Comparison of ENCODE assay signal across 10 cellular contexts in genomic region chr1:233904979-233905415, GRCh38. TPM values are rescaled to one million over a fixed set of nuclear protein-coding genes. Genes with fewer than 3 reads are reported as not detected.
DNase-seq lines count a peak whose midpoint lies in the region; ATAC-seq and TF ChIP-seq lines count a peak whose summit lies in the region.
"Had no signal": no experiment of that assay in that cellular context is flagged by ENCODE, and none has a peak within 500 bp of the region (broad histone marks: within the 10 kb centered on the region; RNA-seq: fewer than 3 reads in every experiment).

No MANE protein-coding gene starts in this region.

- H3K9me2 ChIP-seq in neural cell (ENCODE audit: insufficient read depth, low read length) = no peaks in the 10 kb centered on the region

- H3K4me2 ChIP-seq in neural cell (ENCODE audit: low read length) = no peak overlapping the region

- H3K9me3 ChIP-seq in neural cell (ENCODE audit: low read length) (no peaks in the 10 kb centered on the region), T-helper 17 cell (ENCODE audit: control insufficient read depth, low read length, poor library complexity, severe bottlenecking) (no peaks in the 10 kb centered on the region)

- TF ChIP-seq RAD21 in neural cell (conservative IDR thresholded peaks at IDR 0.05) = no peak

- ATAC-seq in HG02678 (IDR thresholded peaks at IDR 0.05; ENCODE audit: unreplicated experiment) (no peak), GM18520 (IDR thresholded peaks at IDR 0.05; ENCODE audit: unreplicated experiment) (no peak), T-helper 17 cell (no peak)

- TF ChIP-seq CTCF in fibroblast of villous mesenchyme (IDR thresholded peaks at IDR 0.05; ENCODE audit: insufficient read depth, low read depth, low read length) (no peak), neural cell (IDR thresholded peaks at IDR 0.05; ENCODE audit: poor library complexity, severe bottlenecking) (no peak)

- H2AFZ ChIP-seq in neural cell (ENCODE audit: low read depth, low read length) = peak overlapping the region; percentile 24

- no peak overlapping the region for H3K27ac Mint-ChIP-seq in T-helper 17 cell
- H3K27ac Mint-ChIP-seq: activated B cell treated with CpG ODN at 0.5 μM for 24 hours, naive B cell had no signal

- DNase-seq in DMS53 treated with DMSO at 0.1 percent for 48 hours (lab: John Stamatoyannopoulos, UW; ENCODE audit: unreplicated experiment) = peak; percentile 33
- peak; percentile 70 for DNase-seq in NCI-H82 (lab: John Stamatoyannopoulos, UW)
- no peak for DNase-seq in fibroblast of villous mesenchyme (ENCODE audit: low read depth)
- DNase-seq in NCI-H128 (lab: John Stamatoyannopoulos, UW; ENCODE audit: unreplicated experiment) = no peak
- no peak for DNase-seq in T-helper 17 cell
- DNase-seq: activated B cell treated with CpG ODN at 0.5 μM for 24 hours, naive B cell had no signal

- H3K27ac ChIP-seq in neural cell (ENCODE audit: low read length) = no peak overlapping the region

- peaks cover 5% of the 10 kb centered on the region for H3F3A ChIP-seq in neural cell (ENCODE audit: insufficient read depth, low read length, poor library complexity, severe bottlenecking)

- H3K4me3 ChIP-seq in fibroblast of villous mesenchyme (ENCODE audit: low read depth, low read length) (peak overlapping the region; percentile 39), neural cell (ENCODE audit: low read length) (peak overlapping the region; percentile 86)

- peaks cover 54% of the 10 kb centered on the region for H3K27me3 Mint-ChIP-seq in T-helper 17 cell

- no peaks in the 10 kb centered on the region for H3K36me3 ChIP-seq in neural cell (ENCODE audit: insufficient read depth, low read length)

- H3K27me3 ChIP-seq in neural cell (ENCODE audit: insufficient read depth, low read depth, low read length) = peaks cover 29% of the 10 kb centered on the region

- H3K36me3 Mint-ChIP-seq in T-helper 17 cell (ENCODE audit: low read depth) = peaks cover 2% of the 10 kb centered on the region

- no peak for TF ChIP-seq EP300 in neural cell (conservative IDR thresholded peaks at IDR 0.05; ENCODE audit: poor library complexity, severe bottlenecking)

- peak overlapping the region; percentile 71 for H3K9ac ChIP-seq in neural cell (ENCODE audit: low read length)

- H3K79me2 ChIP-seq in neural cell (replicated peaks; ENCODE audit: insufficient read depth, low read length) = peaks cover 13% of the 10 kb centered on the region

- H3K4me3 Mint-ChIP-seq in T-helper 17 cell = no peak overlapping the region
- H3K4me3 Mint-ChIP-seq: activated B cell treated with CpG ODN at 0.5 μM for 24 hours, naive B cell had no signal

- H3K4me1 Mint-ChIP-seq in T-helper 17 cell = no peaks in the 10 kb centered on the region
- H3K4me1 Mint-ChIP-seq: activated B cell treated with CpG ODN at 0.5 μM for 24 hours had no signal

- H4K20me1 ChIP-seq in neural cell (ENCODE audit: insufficient read depth) = no peaks in the 10 kb centered on the region

TF ChIP-seq in neural cell, 6 proteins besides CTCF, POLR2A, EP300 and RAD21:
- TF ChIP-seq SMC3 (conservative IDR thresholded peaks at IDR 0.05; ENCODE audit: poor library complexity) (no peak), MXI1 (conservative IDR thresholded peaks at IDR 0.05; ENCODE audit: poor library complexity, severe bottlenecking) (peak; percentile 40)

RNA-seq across cellular contexts. Expression of gene SLC35F3, which starts 0.5 kb away (rescaled TPM):
- total RNA-seq in fibroblast of villous mesenchyme (0.97 and 1.7 TPM in 2 replicates), T-helper 17 cell (under 1 TPM in 1 of 2 donors, not detected in 1; 0.10 TPM)
- 13.9 and 14.8 TPM in 2 replicates for polyA plus RNA-seq in neural cell
- 22.2 and 24.1 TPM in 2 replicates for polyA minus RNA-seq in neural cell
- total RNA-seq: activated B cell treated with CpG ODN at 0.5 μM for 24 hours had no signal

Comparison
In these comparisons a context has a peak if more than half of its experiments do, and no peak if none do; other contexts are left out.
1. DNase-seq: peak in DMS53 treated with DMSO at 0.1 percent for 48 hours (single experiment) and NCI-H82 (single experiment); none in fibroblast of villous mesenchyme (single experiment), NCI-H128 (single experiment) and T-helper 17 cell (0 of 3).